Comparison of ENCODE assay signal across 22 cellular contexts in the genomic region with DNA sequence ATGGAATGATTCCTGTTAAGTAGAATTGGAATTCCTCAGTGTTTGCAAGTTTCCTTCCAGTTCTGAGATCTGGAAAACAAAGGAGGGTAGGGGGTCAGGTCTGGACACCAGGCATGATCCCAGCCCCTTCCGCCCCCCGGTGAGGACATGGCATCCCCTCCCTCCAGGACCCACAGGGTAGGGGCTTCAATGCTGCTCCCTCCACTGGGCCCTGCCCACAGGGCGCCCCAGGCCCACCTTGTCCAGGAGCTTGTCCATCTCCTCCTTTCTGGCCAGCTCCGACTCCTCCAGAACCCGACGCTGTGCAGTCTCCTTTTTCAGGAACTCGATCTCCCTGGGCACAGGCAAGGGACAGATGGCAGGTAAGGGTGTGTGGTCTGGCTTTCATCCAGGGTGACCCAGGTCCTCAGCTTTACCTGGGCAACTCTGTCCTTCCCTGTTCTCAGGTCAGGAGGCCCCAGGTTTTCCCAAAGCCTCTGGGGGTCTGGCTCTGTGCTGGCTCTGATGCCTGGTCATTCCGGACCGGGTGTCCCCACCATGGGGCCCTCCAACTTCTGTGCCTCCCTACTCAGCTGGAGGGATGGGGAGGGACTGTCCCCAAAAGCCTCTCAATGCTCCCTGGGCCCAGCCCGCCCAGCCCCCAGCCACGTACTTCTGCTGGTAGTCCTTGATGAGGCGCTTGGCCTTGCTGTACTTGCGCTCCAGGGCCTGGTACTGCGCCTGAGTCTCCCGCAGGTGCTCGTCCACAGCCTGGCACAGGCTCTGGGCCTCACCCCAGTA. TPM values are rescaled to one million over a fixed set of nuclear protein-coding genes. Genes with fewer than 3 reads are reported as not detected.
DNase-seq lines count a peak whose midpoint lies in the region; ATAC-seq and TF ChIP-seq lines count a peak whose summit lies in the region.
"Had no signal": no experiment of that assay in that cellular context is flagged by ENCODE, and none has a peak within 500 bp of the region (broad histone marks: within the 10 kb centered on the region; RNA-seq: fewer than 3 reads in every experiment).

No MANE protein-coding gene starts in this region.

- TF ChIP-seq CTCF in Calu3 (IDR thresholded peaks at IDR 0.05; ENCODE audit: unreplicated experiment) (no peak), RWPE1 (conservative IDR thresholded peaks at IDR 0.05; ENCODE audit: low read depth) (no peak), glutamatergic neuron (IDR thresholded peaks at IDR 0.05; ENCODE audit: partially characterized antibody, unreplicated experiment) (no peak), endothelial cell (IDR thresholded peaks at IDR 0.05; ENCODE audit: unreplicated experiment) (no peak)

- H3K27ac Mint-ChIP-seq in Calu3 (ENCODE audit: unreplicated experiment) = peak overlapping the region; percentile 37
- H3K27ac Mint-ChIP-seq in glutamatergic neuron (ENCODE audit: unreplicated experiment) = no peak overlapping the region
- peak overlapping the region; percentile 62 for H3K27ac Mint-ChIP-seq in stimulated activated naive B cell treated with anti-CD40 and anti-IgM and Interleukin-4, amounts not matched to agents 10 μg/mL and 1 μg/mL and 100 μg/mL, for 72 hours
- H3K27ac Mint-ChIP-seq in endothelial cell (ENCODE audit: unreplicated experiment) = no peak overlapping the region
- H3K27ac Mint-ChIP-seq: CD4-positive, alpha-beta T cell had no signal

- DNase-seq in Calu3 (no peak), RWPE1 (ENCODE audit: low spot score) (no peak), glutamatergic neuron (no peak), endothelial cell (ENCODE audit: low spot score) (no peak), hypothalamus (lab: John Stamatoyannopoulos, UW) (no peak)
- no peak for DNase-seq in stimulated activated naive B cell treated with anti-CD40 and anti-IgM and Interleukin-4, amounts not matched to agents 10 μg/mL and 1 μg/mL and 100 μg/mL, for 72 hours
- DNase-seq: ACHN; CD4-positive, alpha-beta T cell; COR-L47; EL; GM23248; NCI-H1105 treated with DMSO at 0.1 percent for 48 hours; NCI-H2029 treated with DMSO at 0.1 percent for 48 hours; NCI-H226; NCI-H510A treated with DMSO at 0.1 percent for 48 hours; NCI-H748 treated with DMSO at 0.1 percent for 48 hours; SIG-M5 had no signal

- no TSS peak for BruUV-seq in Calu3 (replicated peaks; lab: Mats Ljungman, UMichigan)

- H3K27me3 Mint-ChIP-seq in Calu3 (ENCODE audit: unreplicated experiment) (peaks cover 16% of the 10 kb centered on the region), glutamatergic neuron (ENCODE audit: unreplicated experiment) (peaks cover 29% of the 10 kb centered on the region), endothelial cell (ENCODE audit: unreplicated experiment) (peaks cover 26% of the 10 kb centered on the region)
- no peaks in the 10 kb centered on the region for H3K27me3 Mint-ChIP-seq in stimulated activated naive B cell treated with anti-CD40 and anti-IgM and Interleukin-4, amounts not matched to agents 10 μg/mL and 1 μg/mL and 100 μg/mL, for 72 hours

- H3K27ac ChIP-seq in RWPE1 = peak overlapping the region; percentile 76
- H3K27ac ChIP-seq: BLaER1, GM23248, KMS-11 had no signal

- CTCF ChIA-PET in Calu3 (lab: Charles Lee) = interaction anchor here (1.2 to 1.5 kb wide), 3 partner anchors 13 to 23 kb away, joined by 3 to 7 read pairs (median 4); no protein-coding TSS in a partner anchor
- CTCF ChIA-PET in RWPE1 (lab: Yijun Ruan, JAX) = interaction anchor here (0.6 to 1.5 kb wide), 5 partner anchors 12 to 41 kb away, joined by 3 to 5 read pairs (median 3); no protein-coding TSS in a partner anchor

- intact Hi-C loops in Calu3 (cut with micrococcal nuclease; ENCODE audit: unreplicated experiment) = no loop called here

- H3K4me1 Mint-ChIP-seq in Calu3 (ENCODE audit: low read depth, unreplicated experiment) (peaks cover 8% of the 10 kb centered on the region), glutamatergic neuron (ENCODE audit: low read depth, unreplicated experiment) (peaks cover 30% of the 10 kb centered on the region), endothelial cell (ENCODE audit: unreplicated experiment) (peaks cover 33% of the 10 kb centered on the region)
- peaks cover 51 to 75% of the 10 kb centered on the region in 2 donors for H3K4me1 Mint-ChIP-seq in stimulated activated naive B cell treated with anti-CD40 and anti-IgM and Interleukin-4, amounts not matched to agents 10 μg/mL and 1 μg/mL and 100 μg/mL, for 72 hours

- POLR2A ChIA-PET in RWPE1 (lab: Yijun Ruan, JAX; ENCODE audit: low non-redundant PET) = no interaction called here

- no peak for ATAC-seq in stimulated activated naive B cell treated with anti-CD40 and anti-IgM and Interleukin-4, amounts not matched to agents 10 μg/mL and 1 μg/mL and 100 μg/mL, for 72 hours (replicated peaks)
- ATAC-seq in HG03457 (IDR thresholded peaks at IDR 0.05; ENCODE audit: unreplicated experiment) = no peak
- ATAC-seq: SK-N-SH treated with all-trans-retinoic acid at 6 μM for 48 hours had no signal

- no peak overlapping the region for H3K4me3 Mint-ChIP-seq in Calu3 (ENCODE audit: low read depth, unreplicated experiment)
- H3K4me3 Mint-ChIP-seq in glutamatergic neuron (ENCODE audit: unreplicated experiment) = peak overlapping the region; percentile 69
- no peak overlapping the region for H3K4me3 Mint-ChIP-seq in stimulated activated naive B cell treated with anti-CD40 and anti-IgM and Interleukin-4, amounts not matched to agents 10 μg/mL and 1 μg/mL and 100 μg/mL, for 72 hours
- no peak overlapping the region for H3K4me3 Mint-ChIP-seq in endothelial cell (ENCODE audit: unreplicated experiment)
- H3K4me3 Mint-ChIP-seq: CD4-positive, alpha-beta T cell had no signal

- peaks cover 56% of the 10 kb centered on the region for H3K36me3 Mint-ChIP-seq in Calu3 (ENCODE audit: insufficient read depth, unreplicated experiment)
- no peaks in the 10 kb centered on the region for H3K36me3 Mint-ChIP-seq in glutamatergic neuron (ENCODE audit: unreplicated experiment)
- H3K36me3 Mint-ChIP-seq in stimulated activated naive B cell treated with anti-CD40 and anti-IgM and Interleukin-4, amounts not matched to agents 10 μg/mL and 1 μg/mL and 100 μg/mL, for 72 hours = peaks cover 57 to 85% of the 10 kb centered on the region in 2 donors
- peaks cover 46% of the 10 kb centered on the region for H3K36me3 Mint-ChIP-seq in endothelial cell (ENCODE audit: low read depth, unreplicated experiment)

- H3K9me3 Mint-ChIP-seq in Calu3 (ENCODE audit: low read depth, unreplicated experiment) (no peaks in the 10 kb centered on the region), glutamatergic neuron (ENCODE audit: unreplicated experiment) (peaks cover 11% of the 10 kb centered on the region), endothelial cell (ENCODE audit: unreplicated experiment) (no peaks in the 10 kb centered on the region)
- no peaks in the 10 kb centered on the region for H3K9me3 Mint-ChIP-seq in stimulated activated naive B cell treated with anti-CD40 and anti-IgM and Interleukin-4, amounts not matched to agents 10 μg/mL and 1 μg/mL and 100 μg/mL, for 72 hours
- H3K9me3 Mint-ChIP-seq: CD4-positive, alpha-beta T cell had no signal

RNA-seq across cellular contexts. Expression of gene SAMD14, which starts 5.5 kb away (rescaled TPM):
- total RNA-seq in Calu3 (2022) = not detected in 2 replicates
- total RNA-seq in glutamatergic neuron (ENCODE audit: unreplicated experiment) = 95.0 TPM
- total RNA-seq in endothelial cell (ENCODE audit: unreplicated experiment) = 82.0 TPM
- total RNA-seq: HT1080 had no signal

RNA-seq across cellular contexts. Expression of gene PPP1R9B, which starts 15.0 kb away (rescaled TPM):
- total RNA-seq in Calu3 (2022) (74.3 and 89.7 TPM in 2 replicates), glutamatergic neuron (ENCODE audit: unreplicated experiment) (74.0 TPM), endothelial cell (ENCODE audit: unreplicated experiment) (101 TPM)

RNA-seq across cellular contexts. Expression of gene SGCA, which starts 30.3 kb away (rescaled TPM):
- total RNA-seq in Calu3 (2022) (not detected in 2 replicates), glutamatergic neuron (ENCODE audit: unreplicated experiment) (1.3 TPM), endothelial cell (ENCODE audit: unreplicated experiment) (not detected)
- total RNA-seq: CD4-positive, alpha-beta T cell; GM23248; HT1080 had no signal

RNA-seq across cellular contexts. Expression of gene PDK2, which starts 40.4 kb away (rescaled TPM):
- total RNA-seq in Calu3 (2022) (29.5 and 39.1 TPM in 2 replicates), glutamatergic neuron (ENCODE audit: unreplicated experiment) (36.9 TPM), endothelial cell (ENCODE audit: unreplicated experiment) (37.1 TPM)

Comparison
In these comparisons a context has a peak if more than half of its experiments do, and no peak if none do; other contexts are left out.
1. H3K27ac Mint-ChIP-seq: peak in Calu3 (single experiment) and stimulated activated naive B cell treated with anti-CD40 and anti-IgM and Interleukin-4, amounts not matched to agents 10 μg/mL and 1 μg/mL and 100 μg/mL, for 72 hours (single experiment); none in glutamatergic neuron (single experiment) and endothelial cell (single experiment).
2. RNA of gene SAMD14, which starts 5.5 kb away (total RNA-seq): 95.0 TPM in glutamatergic neuron (single experiment) and 82.0 TPM in endothelial cell (single experiment); not detected in Calu3; every median in the first group is over 10 times any median in the second.